ENCODE assay signal across 10 cellular contexts in genomic region chr17:49165143-49165542, GRCh38. TPM values are rescaled to one million over a fixed set of nuclear protein-coding genes. Genes with fewer than 3 reads are reported as not detected.
"Had no signal": no experiment of that assay in that cellular context is flagged by ENCODE, and none has a peak within 500 bp of the region (broad histone marks: within the 10 kb centered on the region; RNA-seq: fewer than 3 reads in every experiment).

No MANE protein-coding gene starts in this region.

- H3K9me3 ChIP-seq: HAP-1 had no signal

- H3K27ac ChIP-seq: GM23248 had no signal

- H3K36me3 ChIP-seq: HAP-1 had no signal

- DNase-seq: GM23248, GOT3, H7, H9, HCEC 1CT, HFFc6 had no signal

- H3K4me3 ChIP-seq: GM23248, GM23338, HAP-1 had no signal

- H3K4me1 ChIP-seq: HAP-1 had no signal

RNA-seq across cellular contexts. Expression of gene B4GALNT2, which starts 32.6 kb away (rescaled TPM):
- total RNA-seq: GM23248, GM23338, H1, H4, H9, HFFc6 had no signal

RNA-seq across cellular contexts. Expression of gene GNGT2, which starts 45.2 kb away (rescaled TPM):
- total RNA-seq: GM23248, H7, HFFc6 had no signal

RNA-seq across cellular contexts. Expression of gene ABI3, which starts 45.4 kb away (rescaled TPM):
- total RNA-seq: GM23248, H4 had no signal
